ENCODE assay signal across 1 cellular context in genomic region chr5:132227485-132228240, GRCh38.
TF ChIP-seq lines count a peak whose summit lies in the region.

Gene P4HA2 (minus strand): TSS chr5:132227853. CDS start chr5:132218626, 9,227 bp downstream.

TF ChIP-seq in HepG2, 621 proteins besides CTCF, POLR2A, EP300 and RAD21 (continued from another document and continues in another):
- TF ChIP-seq, protein P1, sequence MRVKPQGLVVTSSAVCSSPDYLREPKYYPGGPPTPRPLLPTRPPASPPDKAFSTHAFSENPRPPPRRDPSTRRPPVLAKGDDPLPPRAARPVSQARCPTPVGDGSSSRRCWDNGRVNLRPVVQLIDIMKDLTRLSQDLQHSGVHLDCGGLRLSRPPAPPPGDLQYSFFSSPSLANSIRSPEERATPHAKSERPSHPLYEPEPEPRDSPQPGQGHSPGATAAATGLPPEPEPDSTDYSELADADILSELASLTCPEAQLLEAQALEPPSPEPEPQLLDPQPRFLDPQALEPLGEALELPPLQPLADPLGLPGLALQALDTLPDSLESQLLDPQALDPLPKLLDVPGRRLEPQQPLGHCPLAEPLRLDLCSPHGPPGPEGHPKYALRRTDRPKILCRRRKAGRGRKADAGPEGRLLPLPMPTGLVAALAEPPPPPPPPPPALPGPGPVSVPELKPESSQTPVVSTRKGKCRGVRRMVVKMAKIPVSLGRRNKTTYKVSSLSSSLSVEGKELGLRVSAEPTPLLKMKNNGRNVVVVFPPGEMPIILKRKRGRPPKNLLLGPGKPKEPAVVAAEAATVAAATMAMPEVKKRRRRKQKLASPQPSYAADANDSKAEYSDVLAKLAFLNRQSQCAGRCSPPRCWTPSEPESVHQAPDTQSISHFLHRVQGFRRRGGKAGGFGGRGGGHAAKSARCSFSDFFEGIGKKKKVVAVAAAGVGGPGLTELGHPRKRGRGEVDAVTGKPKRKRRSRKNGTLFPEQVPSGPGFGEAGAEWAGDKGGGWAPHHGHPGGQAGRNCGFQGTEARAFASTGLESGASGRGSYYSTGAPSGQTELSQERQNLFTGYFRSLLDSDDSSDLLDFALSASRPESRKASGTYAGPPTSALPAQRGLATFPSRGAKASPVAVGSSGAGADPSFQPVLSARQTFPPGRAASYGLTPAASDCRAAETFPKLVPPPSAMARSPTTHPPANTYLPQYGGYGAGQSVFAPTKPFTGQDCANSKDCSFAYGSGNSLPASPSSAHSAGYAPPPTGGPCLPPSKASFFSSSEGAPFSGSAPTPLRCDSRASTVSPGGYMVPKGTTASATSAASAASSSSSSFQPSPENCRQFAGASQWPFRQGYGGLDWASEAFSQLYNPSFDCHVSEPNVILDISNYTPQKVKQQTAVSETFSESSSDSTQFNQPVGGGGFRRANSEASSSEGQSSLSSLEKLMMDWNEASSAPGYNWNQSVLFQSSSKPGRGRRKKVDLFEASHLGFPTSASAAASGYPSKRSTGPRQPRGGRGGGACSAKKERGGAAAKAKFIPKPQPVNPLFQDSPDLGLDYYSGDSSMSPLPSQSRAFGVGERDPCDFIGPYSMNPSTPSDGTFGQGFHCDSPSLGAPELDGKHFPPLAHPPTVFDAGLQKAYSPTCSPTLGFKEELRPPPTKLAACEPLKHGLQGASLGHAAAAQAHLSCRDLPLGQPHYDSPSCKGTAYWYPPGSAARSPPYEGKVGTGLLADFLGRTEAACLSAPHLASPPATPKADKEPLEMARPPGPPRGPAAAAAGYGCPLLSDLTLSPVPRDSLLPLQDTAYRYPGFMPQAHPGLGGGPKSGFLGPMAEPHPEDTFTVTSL (CRISPR knock-in tag; IDR thresholded peaks at IDR 0.05; ENCODE audit: borderline replicate concordance), result no peak
- TF ChIP-seq GATA4 (IDR thresholded peaks at IDR 0.05; ENCODE audit: borderline replicate concordance, low read depth) (no peak; the same call in 1 of the 2 replicates), ZNF337 (CRISPR knock-in tag; IDR thresholded peaks at IDR 0.05; ENCODE audit: borderline replicate concordance, low read depth) (0 out of 2 replicates have a peak, but pooled peaks have one; percentile 27), TEAD3 (CRISPR knock-in tag; optimal IDR thresholded peaks at IDR 0.05; ENCODE audit: borderline replicate concordance) (no peak), KDM2A (CRISPR knock-in tag; IDR thresholded peaks at IDR 0.05; ENCODE audit: borderline replicate concordance, low read depth) (0 out of 2 replicates have a peak, but pooled peaks have one; percentile 39), ZNF362 (CRISPR knock-in tag; IDR thresholded peaks at IDR 0.05; ENCODE audit: borderline replicate concordance) (no peak; the same call in 1 of the 2 replicates), ZSCAN9 (CRISPR knock-in tag; IDR thresholded peaks at IDR 0.05; ENCODE audit: borderline replicate concordance) (no peak), CEBPG (CRISPR knock-in tag; IDR thresholded peaks at IDR 0.05) (no peak), JDP2 (CRISPR knock-in tag; IDR thresholded peaks at IDR 0.05; ENCODE audit: borderline replicate concordance) (no peak), ZMAT5 (CRISPR knock-in tag; IDR thresholded peaks at IDR 0.05; ENCODE audit: borderline replicate concordance, low read depth) (no peak), ZNF629 (CRISPR knock-in tag; conservative IDR thresholded peaks at IDR 0.05) (no peak), PAF1 (CRISPR knock-in tag; IDR thresholded peaks at IDR 0.05) (no peak), PTBP1 (IDR thresholded peaks at IDR 0.05; ENCODE audit: low read depth, low read length, poor library complexity, severe bottlenecking) (no peak), BORCS8-MEF2B (CRISPR knock-in tag; IDR thresholded peaks at IDR 0.05) (peak; percentile 55; the same call in 1 of the 2 replicates), CENPT (CRISPR knock-in tag; IDR thresholded peaks at IDR 0.05; ENCODE audit: low read depth) (no peak), CENPX (CRISPR knock-in tag; IDR thresholded peaks at IDR 0.05) (no peak), KDM4B (CRISPR knock-in tag; IDR thresholded peaks at IDR 0.05) (no peak), ETV5 (CRISPR knock-in tag; IDR thresholded peaks at IDR 0.05; ENCODE audit: borderline replicate concordance) (no peak), ZNF619 (CRISPR knock-in tag; IDR thresholded peaks at IDR 0.05) (0 out of 2 replicates have a peak, but pooled peaks have one; percentile 54), ZNF816 (CRISPR knock-in tag; IDR thresholded peaks at IDR 0.05; ENCODE audit: borderline replicate concordance) (0 out of 2 replicates have a peak, but pooled peaks have one; percentile 21), MEIS2 (CRISPR knock-in tag; IDR thresholded peaks at IDR 0.05) (no peak), ZNF749 (CRISPR knock-in tag; IDR thresholded peaks at IDR 0.05; ENCODE audit: borderline replicate concordance) (no peak), GFI1 (CRISPR knock-in tag; IDR thresholded peaks at IDR 0.05; ENCODE audit: borderline replicate concordance) (peak; percentile 66; the same call in 1 of the 2 replicates), ZNF83 (CRISPR knock-in tag; IDR thresholded peaks at IDR 0.05; ENCODE audit: borderline replicate concordance) (no peak), ZNF235 (CRISPR knock-in tag; IDR thresholded peaks at IDR 0.05; ENCODE audit: borderline replicate concordance) (no peak), KLF13 (CRISPR knock-in tag; IDR thresholded peaks at IDR 0.05) (no peak), E2F5 (CRISPR knock-in tag; conservative IDR thresholded peaks at IDR 0.05) (no peak), TAF15 (IDR thresholded peaks at IDR 0.05; ENCODE audit: low read depth, low read length, poor library complexity, severe bottlenecking) (no peak), ZNF576 (CRISPR knock-in tag; IDR thresholded peaks at IDR 0.05) (no peak), ZFP36 (IDR thresholded peaks at IDR 0.05; ENCODE audit: borderline replicate concordance, low read depth, low read length, partially characterized antibody) (no peak), ZNF564 (CRISPR knock-in tag; IDR thresholded peaks at IDR 0.05) (peak; percentile 68; the same call in 1 of the 2 replicates), TEAD2 (CRISPR knock-in tag; IDR thresholded peaks at IDR 0.05) (no peak), ZNF136 (CRISPR knock-in tag; IDR thresholded peaks at IDR 0.05; ENCODE audit: low read depth) (0 out of 2 replicates have a peak, but pooled peaks have one; percentile 4), NRL (CRISPR knock-in tag; IDR thresholded peaks at IDR 0.05; ENCODE audit: borderline replicate concordance) (no peak), ZNF776 (CRISPR knock-in tag; IDR thresholded peaks at IDR 0.05) (no peak), ZNF788 (CRISPR knock-in tag; IDR thresholded peaks at IDR 0.05; ENCODE audit: borderline replicate concordance) (no peak), ZNF333 (CRISPR knock-in tag; IDR thresholded peaks at IDR 0.05; ENCODE audit: borderline replicate concordance) (no peak; the same call in none of the 2 replicates), MLXIP (CRISPR knock-in tag; IDR thresholded peaks at IDR 0.05; ENCODE audit: borderline replicate concordance) (no peak), STAG1 (CRISPR knock-in tag; IDR thresholded peaks at IDR 0.05) (no peak), PRDM10 (CRISPR knock-in tag; IDR thresholded peaks at IDR 0.05; ENCODE audit: low read depth) (no peak), SPEN (CRISPR knock-in tag; IDR thresholded peaks at IDR 0.05; ENCODE audit: low read depth) (peak; percentile 81), NFKBIZ (CRISPR knock-in tag; IDR thresholded peaks at IDR 0.05) (0 out of 2 replicates have a peak, but pooled peaks have one; percentile 31), ZBTB1 (CRISPR knock-in tag; IDR thresholded peaks at IDR 0.05; ENCODE audit: borderline replicate concordance) (no peak)
- TF ChIP-seq, protein P2, sequence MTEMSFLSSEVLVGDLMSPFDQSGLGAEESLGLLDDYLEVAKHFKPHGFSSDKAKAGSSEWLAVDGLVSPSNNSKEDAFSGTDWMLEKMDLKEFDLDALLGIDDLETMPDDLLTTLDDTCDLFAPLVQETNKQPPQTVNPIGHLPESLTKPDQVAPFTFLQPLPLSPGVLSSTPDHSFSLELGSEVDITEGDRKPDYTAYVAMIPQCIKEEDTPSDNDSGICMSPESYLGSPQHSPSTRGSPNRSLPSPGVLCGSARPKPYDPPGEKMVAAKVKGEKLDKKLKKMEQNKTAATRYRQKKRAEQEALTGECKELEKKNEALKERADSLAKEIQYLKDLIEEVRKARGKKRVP (CRISPR knock-in tag; IDR thresholded peaks at IDR 0.05), result no peak
- TF ChIP-seq, protein P3, sequence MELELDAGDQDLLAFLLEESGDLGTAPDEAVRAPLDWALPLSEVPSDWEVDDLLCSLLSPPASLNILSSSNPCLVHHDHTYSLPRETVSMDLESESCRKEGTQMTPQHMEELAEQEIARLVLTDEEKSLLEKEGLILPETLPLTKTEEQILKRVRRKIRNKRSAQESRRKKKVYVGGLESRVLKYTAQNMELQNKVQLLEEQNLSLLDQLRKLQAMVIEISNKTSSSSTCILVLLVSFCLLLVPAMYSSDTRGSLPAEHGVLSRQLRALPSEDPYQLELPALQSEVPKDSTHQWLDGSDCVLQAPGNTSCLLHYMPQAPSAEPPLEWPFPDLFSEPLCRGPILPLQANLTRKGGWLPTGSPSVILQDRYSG (CRISPR knock-in tag; IDR thresholded peaks at IDR 0.05), result no peak
